ENCODE assay signal across 18 cellular contexts in genomic region chr4:19126903-19127302, GRCh38.
"Had no signal": no experiment of that assay in that cellular context is flagged by ENCODE, and none has a peak within 500 bp of the region (broad histone marks: within the 10 kb centered on the region; RNA-seq: fewer than 3 reads in every experiment).

No MANE protein-coding gene starts in this region.

- ATAC-seq: foreskin keratinocyte; gastroesophageal sphincter; heart left ventricle; left lung; left ventricle myocardium superior; lower lobe of right lung; naive thymus-derived CD4-positive, alpha-beta T cell; natural killer cell had no signal

- DNase-seq: dermis blood vessel endothelial cell; dorsolateral prefrontal cortex; effector CD4-positive, alpha-beta T cell; effector memory CD4-positive, alpha-beta T cell; foreskin keratinocyte; heart left ventricle; hypothalamus; immature natural killer cell; islet precursor cell; kidney; kidney glomerular epithelial cell; left lung; left ventricle myocardium superior; lower lobe of right lung; mesenchymal stem cell; naive thymus-derived CD4-positive, alpha-beta T cell; natural killer cell had no signal
